Comparison of ENCODE assay signal across 1 cellular context in genomic region chr11:60100511-60100910, GRCh38.
TF ChIP-seq lines count a peak whose summit lies in the region.

No MANE protein-coding gene starts in this region.

TF ChIP-seq in endothelial cell of umbilical vein, 7 proteins besides CTCF, POLR2A, EP300 and RAD21:
- peak; percentile 15 for TF ChIP-seq JUN (IDR thresholded peaks at IDR 0.05; ENCODE audit: borderline replicate concordance, insufficient read depth, insufficient read length, low read depth)
- no peak for TF ChIP-seq MAX (IDR thresholded peaks at IDR 0.05; ENCODE audit: insufficient read depth, insufficient read length)
- TF ChIP-seq EZH2 (IDR thresholded peaks at IDR 0.05; ENCODE audit: borderline replicate concordance, low read depth, low read length, severe bottlenecking) = no peak
- no peak for TF ChIP-seq GATA2 (IDR thresholded peaks at IDR 0.05; ENCODE audit: insufficient read depth, insufficient read length, low read depth, low read length)
- TF ChIP-seq FOS (IDR thresholded peaks at IDR 0.05; ENCODE audit: borderline replicate concordance, insufficient read depth, low read length) = no peak
- no peak for TF ChIP-seq MYC (IDR thresholded peaks at IDR 0.05; ENCODE audit: low read depth, low read length)
- peak; percentile 23 for TF ChIP-seq POLR2AphosphoS5 (IDR thresholded peaks at IDR 0.05; ENCODE audit: insufficient read depth, low read depth, low read length)
